In the genomic region with DNA sequence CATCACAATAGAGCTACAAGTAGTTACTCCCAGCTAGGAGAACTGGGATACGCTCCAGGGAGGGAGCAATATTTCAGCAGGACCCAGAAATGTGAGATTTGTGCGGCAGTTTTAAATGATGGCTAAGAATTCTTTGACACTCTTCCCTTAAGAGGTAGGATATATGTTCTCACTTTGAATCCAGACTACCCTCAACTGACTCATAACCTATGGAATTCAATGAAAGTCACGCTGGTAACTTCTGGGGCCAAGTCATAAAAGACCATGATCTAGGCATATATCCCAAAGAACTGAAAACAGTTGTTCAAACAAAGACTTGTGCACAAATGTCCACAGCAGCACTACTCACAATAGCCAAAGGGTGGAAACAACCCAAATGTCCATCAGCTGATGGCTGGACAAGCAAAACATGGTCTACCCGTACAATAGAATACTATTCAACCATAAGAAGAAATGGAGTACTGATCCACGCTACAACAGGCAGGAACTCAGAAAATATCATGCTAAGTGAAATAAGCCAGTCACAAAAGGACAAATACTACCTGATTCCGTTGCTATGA, we compare ENCODE assay signal across 18 cellular contexts. TPM values are rescaled to one million over a fixed set of nuclear protein-coding genes. Genes with fewer than 3 reads are reported as not detected.
A peak's percentile ranks its signal among the peaks of the same experiment; 100 is the strongest.
DNase-seq lines count a peak whose midpoint lies in the region; ATAC-seq and TF ChIP-seq lines count a peak whose summit lies in the region.
"Had no signal": no experiment of that assay in that cellular context is flagged by ENCODE, and none has a peak within 500 bp of the region (broad histone marks: within the 10 kb centered on the region; RNA-seq: fewer than 3 reads in every experiment).

No MANE protein-coding gene starts in this region.

- no peak overlapping the region for H3K4me2 ChIP-seq in osteoblast (ENCODE audit: insufficient read depth, low read length)

- TF ChIP-seq CTCF in osteoblast (IDR thresholded peaks at IDR 0.05; ENCODE audit: extremely low read depth, low read depth, low read length) (no peak), GM13976 (IDR thresholded peaks at IDR 0.05; ENCODE audit: borderline replicate concordance, control extremely low read depth, extremely low read depth, insufficient read depth, missing control alignments) (no peak)

- H3K27ac ChIP-seq in epithelial cell of prostate (peak overlapping the region; percentile 22), osteoblast (ENCODE audit: low read depth, low read length) (peak overlapping the region; percentile 4)
- H3K27ac ChIP-seq: coronary artery, SJSA1 had no signal

- H3K36me3 ChIP-seq in osteoblast (ENCODE audit: insufficient read depth, low read length), result no peaks in the 10 kb centered on the region
- H3K36me3 ChIP-seq: MG63, SJSA1 had no signal

- peaks cover 5% of the 10 kb centered on the region for H4K20me1 ChIP-seq in osteoblast (ENCODE audit: insufficient read depth, low read length)

- peaks cover 3% of the 10 kb centered on the region for H3K9me3 ChIP-seq in osteoblast (ENCODE audit: low read depth, low read length)
- H3K9me3 ChIP-seq: MG63, SJSA1 had no signal

- in situ Hi-C loops in GM13976 (cut with MboI; ENCODE audit: low sequenced_read_pairs, unreplicated experiment), result no loop called here

- H3K27me3 ChIP-seq in osteoblast (ENCODE audit: insufficient read depth, low read length), result no peaks in the 10 kb centered on the region
- H3K27me3 ChIP-seq: MG63, SJSA1 had no signal

- intact Hi-C loops in Right ventricle myocardium inferior (cut with DNase I), result no loop called here

- ATAC-seq in Right ventricle myocardium inferior (no peak), HG03097 (IDR thresholded peaks at IDR 0.05; ENCODE audit: low FRiP score, unreplicated experiment) (no peak)

- peaks cover 3% of the 10 kb centered on the region for H3K4me1 ChIP-seq in osteoblast (ENCODE audit: insufficient read depth, low read length)
- H3K4me1 ChIP-seq: SJSA1 had no signal

- DNase-seq in EL (peak; percentile 69), RPMI7951 (ENCODE audit: low read depth) (peak; percentile 45), epithelial cell of prostate (ENCODE audit: low read depth, low spot score) (no peak), osteoblast (ENCODE audit: insufficient read length, low spot score, missing footprints) (peak; percentile 87), Right ventricle myocardium inferior (ENCODE audit: missing footprints) (no peak), NCI-H2196 (lab: John Stamatoyannopoulos, UW; ENCODE audit: unreplicated experiment) (no peak), GM13976 (ENCODE audit: low spot score) (no peak)
- DNase-seq: activated CD4-positive, alpha-beta T cell treated with anti-CD3 and anti-CD28 coated beads for 1 hour; activated effector memory CD4-positive, alpha-beta T cell treated with Interleukin-2 at 50 U/mL for 16 hours; amniotic stem cell; CD8-positive, alpha-beta memory T cell; MG63; NCI-H2029 treated with DMSO at 0.1 percent for 48 hours; retina; T1000 had no signal

- H3K79me2 ChIP-seq in osteoblast (ENCODE audit: insufficient read depth, low read length), result peaks cover 28% of the 10 kb centered on the region

- no peak overlapping the region for H2AFZ ChIP-seq in osteoblast (ENCODE audit: low read length)

- no peak overlapping the region for H3K4me3 ChIP-seq in osteoblast (ENCODE audit: insufficient read depth, low read length)
- H3K4me3 ChIP-seq: coronary artery, MG63, SJSA1 had no signal

RNA-seq across cellular contexts. Expression of a gene that starts 10.5 kb away (rescaled TPM):
- total RNA-seq in RPMI7951 (2014; rRNA removed; shearing (Covaris generic)), result 47.0 and 48.9 TPM in 2 replicates
- total RNA-seq in osteoblast (79.9 and 85.0 TPM in 2 replicates), Right ventricle myocardium inferior (81.4 TPM)

Comparison
In these comparisons a context has a peak if more than half of its experiments do, and no peak if none do; other contexts are left out.
1. DNase-seq: peak in EL (single experiment), RPMI7951 (single experiment) and osteoblast (single experiment); none in epithelial cell of prostate (single experiment), Right ventricle myocardium inferior (single experiment), NCI-H2196 (single experiment) and GM13976 (single experiment).